8 cellular contexts compared by ENCODE assay signal in the genomic region with DNA sequence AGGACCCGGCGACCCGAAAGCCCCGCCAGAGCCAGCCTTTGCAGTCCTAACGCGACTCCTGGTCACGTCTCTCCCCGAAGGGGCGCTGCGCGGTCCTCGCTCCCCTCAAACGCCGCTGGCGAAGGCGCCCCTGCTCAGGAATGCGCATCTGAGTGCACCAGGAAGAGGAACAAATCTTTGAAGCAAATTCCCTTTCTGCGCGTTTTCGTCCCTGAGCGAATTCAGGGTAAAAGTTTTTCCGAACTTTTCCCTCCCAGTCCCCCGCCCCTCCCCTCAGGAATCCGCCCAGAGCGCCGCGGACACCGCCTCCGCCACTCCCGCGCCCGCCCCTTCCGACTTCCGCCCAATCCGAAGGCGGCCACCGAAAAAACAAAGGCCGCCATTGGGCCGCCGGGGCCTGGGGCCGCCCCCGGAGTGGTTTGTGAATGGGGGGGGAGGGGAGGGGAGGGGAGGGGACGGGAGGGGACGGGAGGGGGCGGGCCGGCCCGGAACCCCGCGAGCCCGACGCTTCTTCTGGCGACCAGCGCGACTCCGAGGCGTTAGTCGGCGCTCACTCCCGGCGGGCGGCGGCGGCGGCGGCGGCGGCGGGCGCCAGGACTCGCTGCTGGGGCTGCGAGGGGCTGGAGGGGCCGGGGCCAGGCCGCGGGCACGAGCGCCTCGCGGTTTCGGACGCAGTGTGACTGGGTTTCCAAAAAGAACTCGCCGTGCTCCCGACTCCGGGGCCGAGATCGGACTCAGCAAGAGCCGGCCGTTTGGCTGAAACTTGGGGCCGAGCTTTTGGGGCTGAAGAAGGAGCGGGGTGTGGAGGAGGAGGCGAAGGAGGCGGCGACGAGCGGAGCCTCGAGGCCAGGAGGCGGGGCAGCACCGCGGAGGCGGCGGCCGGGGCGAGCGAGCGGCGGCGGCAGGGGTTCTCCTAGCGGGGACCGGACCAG. TPM values are rescaled to one million over a fixed set of nuclear protein-coding genes. Genes with fewer than 3 reads are reported as not detected.
A peak's percentile ranks its signal among the peaks of the same experiment; 100 is the strongest.
DNase-seq lines count a peak whose midpoint lies in the region; ATAC-seq lines count a peak whose summit lies in the region.

FZD7 (plus strand) TSS at position 539 of the 932 bp plus-strand sequence. CDS start 793 bp downstream, outside the sequence.

- H4K91ac ChIP-seq in neuronal stem cell (ENCODE audit: low read depth, low read length, poor library complexity): peak within 1 kb of the TSS; percentile 38

- H3K27me3 ChIP-seq in neuronal stem cell (ENCODE audit: control insufficient read depth in 3 of 3, insufficient read depth in 3 of 3, low read depth in 1 of 3, low read length in 3 of 3): no peaks in the 10 kb centered on the region

- H4K8ac ChIP-seq in neuronal stem cell (ENCODE audit: low read depth, low read length): no peak within 1 kb of the TSS

- peak within 1 kb of the TSS; percentile 64 for H2BK12ac ChIP-seq in neuronal stem cell (ENCODE audit: low read length)

- ATAC-seq in GM21526 (IDR thresholded peaks at IDR 0.05; ENCODE audit: low FRiP score, unreplicated experiment): peak; percentile 76

- peak within 1 kb of the TSS; percentile 86 for H2AFZ ChIP-seq in neuronal stem cell (ENCODE audit: low read length)

- peak within 1 kb of the TSS; percentile 75 for H2BK120ac ChIP-seq in neuronal stem cell (ENCODE audit: low read depth, low read length)

- DNase-seq in DMS53 treated with DMSO at 0.1 percent for 48 hours (lab: John Stamatoyannopoulos, UW; ENCODE audit: unreplicated experiment) (peak; percentile 62), HuH-7.5 (ENCODE audit: low spot score) (peak; percentile 85), SIG-M5 treated with dmso at 0.1 percent for 504 hours (lab: John Stamatoyannopoulos, UW; ENCODE audit: unreplicated experiment) (peak; percentile 82), foreskin melanocyte (peak; percentile 82), neuronal stem cell (ENCODE audit: low spot score) (peak; percentile 94), stromal cell of bone marrow (ENCODE audit: low read depth) (peak; percentile 90)
- DNase-seq in activated naive CD4-positive, alpha-beta T cell (lab: John Stamatoyannopoulos, UW): peak; percentile 49 to 76 (median 56)

- WGBS in neuronal stem cell (ENCODE audit: extremely low coverage in 2 of 2, insufficient read length in 2 of 2, insufficient replicate concordance in 1 of 2), 2 donors: no CpG with 5 or more reads among the region's 109 CpGs

- peak within 1 kb of the TSS; percentile 59 for H3K14ac ChIP-seq in neuronal stem cell (ENCODE audit: low read length)

- H3K4me2 ChIP-seq in neuronal stem cell (ENCODE audit: insufficient read depth, low read length, poor library complexity, severe bottlenecking): peak within 1 kb of the TSS; percentile 94

- peak within 1 kb of the TSS; percentile 94 for H3K23ac ChIP-seq in neuronal stem cell (ENCODE audit: low read depth, low read length, poor library complexity)

- H3K4ac ChIP-seq in neuronal stem cell (ENCODE audit: low read length): peak within 1 kb of the TSS; percentile 45

- H2BK5ac ChIP-seq in neuronal stem cell (ENCODE audit: low read length): peak within 1 kb of the TSS; percentile 99

- H2BK15ac ChIP-seq in neuronal stem cell (ENCODE audit: low read length): peak within 1 kb of the TSS; percentile 88

- peaks cover 0 to 22% of the 10 kb centered on the region in 2 donors for H3K9me3 ChIP-seq in neuronal stem cell (replicated peaks in 1 of 2; ENCODE audit: control insufficient read depth in 2 of 2, insufficient read depth in 1 of 2, low read depth in 1 of 2, low read length in 2 of 2)

- H3K27ac ChIP-seq in neuronal stem cell (replicated peaks; ENCODE audit: low read length): peak within 1 kb of the TSS; percentile 100

- peak within 1 kb of the TSS; percentile 99 for H3K9ac ChIP-seq in neuronal stem cell (ENCODE audit: low read depth, low read length, poor library complexity)

- H3K4me3 ChIP-seq in neuronal stem cell (ENCODE audit: low read length in 2 of 2): peak within 1 kb of the TSS; percentile 82 to 99

- peak within 1 kb of the TSS; percentile 89 for H2AK5ac ChIP-seq in neuronal stem cell (ENCODE audit: low read depth, low read length)

- peaks cover 2 to 17% of the 10 kb centered on the region in 2 donors for H3K4me1 ChIP-seq in neuronal stem cell (ENCODE audit: control insufficient read depth in 2 of 2, insufficient read depth in 1 of 2, low read depth in 1 of 2, low read length in 2 of 2)

- H3K36me3 ChIP-seq in neuronal stem cell (replicated peaks in 1 of 2; ENCODE audit: control insufficient read depth in 2 of 2, insufficient read depth in 2 of 2, low read length in 2 of 2): peaks cover 4 to 27% of the 10 kb centered on the region in 2 donors

- peaks cover 7% of the 10 kb centered on the region for H3K79me1 ChIP-seq in neuronal stem cell (ENCODE audit: low read depth, low read length)

- peak within 1 kb of the TSS; percentile 99 for H3K18ac ChIP-seq in neuronal stem cell (ENCODE audit: low read length)

RNA-seq across cellular contexts. Expression of gene FZD7, which starts in this region (rescaled TPM):
- polyA plus RNA-seq in neuronal stem cell (2013, experiment 1 of 2): 97.9 TPM
- 102 TPM for polyA plus RNA-seq in neuronal stem cell (2013, experiment 2 of 2)

Comparison
In these comparisons a context has a peak if more than half of its experiments do, and no peak if none do; other contexts are left out.
1. Peak in every context shown above with its lines: DNase-seq, ATAC-seq, H3K4me3 ChIP-seq and H3K27ac ChIP-seq.